ENCODE assay signal across 8 cellular contexts in genomic region chrX:79413009-79413408, GRCh38. TPM values are rescaled to one million over a fixed set of nuclear protein-coding genes. Genes with fewer than 3 reads are reported as not detected.
DNase-seq lines count a peak whose midpoint lies in the region; ATAC-seq, FAIRE-seq and TF ChIP-seq lines count a peak whose summit lies in the region.

No MANE protein-coding gene starts in this region.

- H3K4me3 ChIP-seq in H7 (ENCODE audit: insufficient read depth, low read depth, low read length) (no peak overlapping the region), kidney (ENCODE audit: low read length in 2 of 2) (peak overlapping the region in 1 of 2 donors; percentile 39)

- DNase-seq in AG20443 (ENCODE audit: low spot score) (peak; percentile 2), H7 (peak; percentile 4), kidney (no peak), HuH-7 (ENCODE audit: low spot score) (no peak)
- DNase-seq in activated naive CD4-positive, alpha-beta T cell treated with anti-CD3 and anti-CD28 coated beads, Interleukin-2, amount 50 U/mL, for 72 hours (ENCODE audit: low spot score in 2 of 2): no peak
- no peak for DNase-seq in stimulated activated CD4-positive, alpha-beta T cell treated with anti-CD3 and anti-CD28 coated beads, Interleukin-4, amount 100 ng/mL, for 24 hours

- FAIRE-seq in kidney (lab: Jason Lieb, UNC): peak; percentile 89

- intact Hi-C loops in kidney (cut with DNase I): no loop called here

- H3K36me3 Mint-ChIP-seq in activated naive CD4-positive, alpha-beta T cell treated with anti-CD3 and anti-CD28 coated beads, Interleukin-2, amount 50 U/mL, for 72 hours: no peaks in the 10 kb centered on the region

- H3K36me3 ChIP-seq in H7 (replicated peaks; ENCODE audit: control insufficient read depth, insufficient read depth, low read length) (no peaks in the 10 kb centered on the region), kidney (ENCODE audit: control insufficient read depth in 1 of 2, insufficient read depth in 2 of 2, low read length in 2 of 2) (no peaks in the 10 kb centered on the region)

- no peaks in the 10 kb centered on the region for H3K9me3 ChIP-seq in kidney (ENCODE audit: control insufficient read depth in 1 of 2, low read length in 2 of 2)

- no peak for ATAC-seq in activated naive CD4-positive, alpha-beta T cell treated with anti-CD3 and anti-CD28 coated beads, Interleukin-2, amount 50 U/mL, for 72 hours
- ATAC-seq in GM18502 (IDR thresholded peaks at IDR 0.05; ENCODE audit: poor library complexity, unreplicated experiment) (no peak), HG02763 (IDR thresholded peaks at IDR 0.05; ENCODE audit: unreplicated experiment) (no peak)

- H3K27ac ChIP-seq in kidney (ENCODE audit: low read depth in 2 of 2, low read length in 2 of 2): no peak overlapping the region

- no peak overlapping the region for H3K9ac ChIP-seq in kidney (ENCODE audit: low read length in 2 of 2)

- H3K27me3 ChIP-seq in H7 (ENCODE audit: control insufficient read depth, insufficient read depth, low read length): no peaks in the 10 kb centered on the region

- H3K4me1 ChIP-seq in kidney (ENCODE audit: control insufficient read depth in 1 of 2, insufficient read depth in 1 of 2, low read depth in 1 of 2, low read length in 2 of 2): no peaks in the 10 kb centered on the region

- peak overlapping the region; percentile 1 to 68 for H3K27ac Mint-ChIP-seq in activated naive CD4-positive, alpha-beta T cell treated with anti-CD3 and anti-CD28 coated beads, Interleukin-2, amount 50 U/mL, for 72 hours

- TF ChIP-seq CTCF in kidney (IDR thresholded peaks at IDR 0.05; ENCODE audit: borderline replicate concordance, extremely low read depth, insufficient read depth): no peak

- H3K9me3 Mint-ChIP-seq in activated naive CD4-positive, alpha-beta T cell treated with anti-CD3 and anti-CD28 coated beads, Interleukin-2, amount 50 U/mL, for 72 hours: no peaks in the 10 kb centered on the region

RNA-seq across cellular contexts. Expression of gene ITM2A, which starts 45.9 kb away (rescaled TPM):
- 25.4 and 27.2 TPM in 2 replicates for total RNA-seq in H7 (2014; rRNA removed; shearing (Covaris generic))
- total RNA-seq in activated naive CD4-positive, alpha-beta T cell treated with anti-CD3 and anti-CD28 coated beads, Interleukin-2, amount 50 U/mL, for 72 hours: 100 to 1,000 TPM; 110 to 131 TPM
- total RNA-seq in kidney: 60.6 TPM
- 28.8 TPM for polyA plus RNA-seq in kidney (ENCODE audit: insufficient read depth, low read depth, low replicate concordance)

Comparison
In these comparisons a context has a peak if more than half of its experiments do, and no peak if none do; other contexts are left out.
1. DNase-seq: peak in AG20443 (single experiment) and H7 (single experiment); none in activated naive CD4-positive, alpha-beta T cell treated with anti-CD3 and anti-CD28 coated beads, Interleukin-2, amount 50 U/mL, for 72 hours (0 of 2), kidney (single experiment), HuH-7 (single experiment) and stimulated activated CD4-positive, alpha-beta T cell treated with anti-CD3 and anti-CD28 coated beads, Interleukin-4, amount 100 ng/mL, for 24 hours (single experiment).